Comparison of ENCODE assay signal across 1 cellular context in the genomic region with DNA sequence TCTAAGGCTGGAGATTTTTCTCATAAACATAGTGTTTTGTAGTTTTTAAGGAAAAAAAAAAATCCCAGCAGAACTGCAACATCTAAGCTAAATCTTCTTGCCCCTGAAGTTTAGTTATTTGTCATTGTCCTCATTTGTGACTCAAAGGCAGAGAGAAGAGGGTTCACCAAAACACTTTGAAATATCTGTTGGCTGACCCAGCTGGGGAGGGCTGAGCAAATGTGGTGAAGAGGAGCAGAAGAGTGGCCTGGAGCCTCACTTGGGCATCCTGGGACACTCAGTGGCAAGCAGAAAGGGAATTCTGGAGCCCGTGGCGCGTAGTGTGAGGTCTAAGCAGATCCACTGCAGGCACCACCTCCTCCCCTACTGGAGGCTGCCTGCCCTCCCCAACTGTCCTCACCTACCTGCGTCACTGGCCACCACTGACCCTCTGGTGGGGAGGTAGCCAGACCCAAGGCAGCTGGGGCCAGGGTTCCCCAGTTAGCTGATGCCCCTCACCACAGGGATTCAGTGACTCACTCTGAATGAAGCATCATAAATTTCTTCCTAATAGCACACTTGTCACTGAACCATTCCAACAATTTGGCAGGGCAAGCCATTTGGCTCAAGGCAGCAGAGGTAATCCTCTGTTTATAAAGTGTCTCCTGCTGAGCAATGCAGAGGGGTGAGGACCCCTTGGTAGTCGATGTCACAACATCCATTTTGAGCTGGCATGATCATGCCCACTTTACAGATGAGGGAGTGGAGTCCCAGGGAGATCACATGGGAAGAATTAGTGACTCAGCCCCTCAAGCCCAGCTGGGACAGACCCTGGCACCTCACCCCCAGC.
TF ChIP-seq lines count a peak whose summit lies in the region.

No MANE protein-coding gene starts in this region.

TF ChIP-seq in HepG2, 621 proteins besides CTCF, POLR2A, EP300 and RAD21 (continued from another document):
- TF ChIP-seq, protein P1, sequence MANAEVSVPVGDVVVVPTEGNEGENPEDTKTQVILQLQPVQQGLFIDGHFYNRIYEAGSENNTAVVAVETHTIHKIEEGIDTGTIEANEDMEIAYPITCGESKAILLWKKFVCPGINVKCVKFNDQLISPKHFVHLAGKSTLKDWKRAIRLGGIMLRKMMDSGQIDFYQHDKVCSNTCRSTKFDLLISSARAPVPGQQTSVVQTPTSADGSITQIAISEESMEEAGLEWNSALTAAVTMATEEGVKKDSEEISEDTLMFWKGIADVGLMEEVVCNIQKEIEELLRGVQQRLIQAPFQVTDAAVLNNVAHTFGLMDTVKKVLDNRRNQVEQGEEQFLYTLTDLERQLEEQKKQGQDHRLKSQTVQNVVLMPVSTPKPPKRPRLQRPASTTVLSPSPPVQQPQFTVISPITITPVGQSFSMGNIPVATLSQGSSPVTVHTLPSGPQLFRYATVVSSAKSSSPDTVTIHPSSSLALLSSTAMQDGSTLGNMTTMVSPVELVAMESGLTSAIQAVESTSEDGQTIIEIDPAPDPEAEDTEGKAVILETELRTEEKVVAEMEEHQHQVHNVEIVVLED (CRISPR knock-in tag; IDR thresholded peaks at IDR 0.05; ENCODE audit: borderline replicate concordance), result no peak
- TF ChIP-seq MYC (CRISPR knock-in tag; IDR thresholded peaks at IDR 0.05; ENCODE audit: borderline replicate concordance), result 0 out of 2 replicates have a peak, but pooled peaks have one; percentile 4
- no peak for TF ChIP-seq ZNF788 (CRISPR knock-in tag; IDR thresholded peaks at IDR 0.05; ENCODE audit: borderline replicate concordance)
- TF ChIP-seq ZNF10 (CRISPR knock-in tag; IDR thresholded peaks at IDR 0.05; ENCODE audit: borderline replicate concordance, low read depth), result no peak
- TF ChIP-seq ZNF629 (CRISPR knock-in tag; conservative IDR thresholded peaks at IDR 0.05), result peak; percentile 37; the same call in 1 of the 2 replicates
- TF ChIP-seq, protein P2, sequence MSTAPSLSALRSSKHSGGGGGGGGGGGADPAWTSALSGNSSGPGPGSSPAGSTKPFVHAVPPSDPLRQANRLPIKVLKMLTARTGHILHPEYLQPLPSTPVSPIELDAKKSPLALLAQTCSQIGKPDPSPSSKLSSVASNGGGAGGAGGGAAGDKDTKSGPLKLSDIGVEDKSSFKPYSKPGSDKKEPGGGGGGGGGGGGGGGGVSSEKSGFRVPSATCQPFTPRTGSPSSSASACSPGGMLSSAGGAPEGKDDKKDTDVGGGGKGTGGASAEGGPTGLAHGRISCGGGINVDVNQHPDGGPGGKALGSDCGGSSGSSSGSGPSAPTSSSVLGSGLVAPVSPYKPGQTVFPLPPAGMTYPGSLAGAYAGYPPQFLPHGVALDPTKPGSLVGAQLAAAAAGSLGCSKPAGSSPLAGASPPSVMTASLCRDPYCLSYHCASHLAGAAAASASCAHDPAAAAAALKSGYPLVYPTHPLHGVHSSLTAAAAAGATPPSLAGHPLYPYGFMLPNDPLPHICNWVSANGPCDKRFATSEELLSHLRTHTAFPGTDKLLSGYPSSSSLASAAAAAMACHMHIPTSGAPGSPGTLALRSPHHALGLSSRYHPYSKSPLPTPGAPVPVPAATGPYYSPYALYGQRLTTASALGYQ (CRISPR knock-in tag; IDR thresholded peaks at IDR 0.05), result no peak
